In genomic region chr2:64839844-64840243, GRCh38 we compare ENCODE assay signal across 9 cellular contexts.
DNase-seq lines count a peak whose midpoint lies in the region; ATAC-seq and TF ChIP-seq lines count a peak whose summit lies in the region.
"Had no signal": no experiment of that assay in that cellular context is flagged by ENCODE, and none has a peak within 500 bp of the region (broad histone marks: within the 10 kb centered on the region; RNA-seq: fewer than 3 reads in every experiment).

No MANE protein-coding gene starts in this region.

- H2AFZ ChIP-seq in PC-9 = no peak overlapping the region

- H3K4me1 Mint-ChIP-seq in activated T-cell treated with anti-CD3 and anti-CD28 coated beads, Interleukin-2, amount 50 U/mL, for 72 hours (ENCODE audit: low read depth) = peaks cover 18% of the 10 kb centered on the region
- no peaks in the 10 kb centered on the region for H3K4me1 Mint-ChIP-seq in natural killer cell treated with Interleukin-12 subunit alpha and Interleukin-12 subunit beta and Interleukin-15 and Interleukin-18, amount 100 ng/mL, for 72 hours (ENCODE audit: low read depth in 2 of 2)

- BruUV-seq in PC-9 (replicated peaks; lab: Mats Ljungman, UMichigan) = no TSS peak

- no peaks in the 10 kb centered on the region for H3K9me3 ChIP-seq in PC-9 (ENCODE audit: insufficient read depth, low read depth)

- no peaks in the 10 kb centered on the region for H4K20me1 ChIP-seq in PC-9 (ENCODE audit: insufficient read depth)

- TF ChIP-seq CTCF in PC-9 (conservative IDR thresholded peaks at IDR 0.05) = no peak

- H3F3A ChIP-seq in PC-9 (ENCODE audit: insufficient read depth, low read depth) = peaks cover 65% of the 10 kb centered on the region

- peak; percentile 49 to 60 for ATAC-seq in activated T-cell treated with anti-CD3 and anti-CD28 coated beads, Interleukin-2, amount 50 U/mL, for 72 hours (replicated peaks in 1 of 2)
- peak; percentile 87 for ATAC-seq in HG02884 (IDR thresholded peaks at IDR 0.05; ENCODE audit: unreplicated experiment)
- peak; percentile 55 to 57 for ATAC-seq in natural killer cell treated with Interleukin-12 subunit alpha and Interleukin-12 subunit beta and Interleukin-15 and Interleukin-18, amount 100 ng/mL, for 72 hours
- no peak for ATAC-seq in SK-N-SH treated with all-trans-retinoic acid at 6 μM for 48 hours

- CTCF ChIA-PET in PC-9 (lab: Charles Lee) = interaction anchor here (0.7 kb wide), 1 partner anchor 185 kb away, joined by 3 read pairs; no protein-coding TSS in a partner anchor

- H3K27ac ChIP-seq in PC-9 = peak overlapping the region; percentile 87

- no peak overlapping the region for H3K27ac Mint-ChIP-seq in activated T-cell treated with anti-CD3 and anti-CD28 coated beads, Interleukin-2, amount 50 U/mL, for 72 hours
- no peak overlapping the region for H3K27ac Mint-ChIP-seq in natural killer cell treated with Interleukin-12 subunit alpha and Interleukin-12 subunit beta and Interleukin-15 and Interleukin-18, amount 100 ng/mL, for 72 hours

- peak overlapping the region; percentile 46 for H3K4me2 ChIP-seq in PC-9

- no peaks in the 10 kb centered on the region for H3K36me3 Mint-ChIP-seq in activated T-cell treated with anti-CD3 and anti-CD28 coated beads, Interleukin-2, amount 50 U/mL, for 72 hours (ENCODE audit: insufficient read depth in 2 of 2)
- H3K36me3 Mint-ChIP-seq in natural killer cell treated with Interleukin-12 subunit alpha and Interleukin-12 subunit beta and Interleukin-15 and Interleukin-18, amount 100 ng/mL, for 72 hours = no peaks in the 10 kb centered on the region
- H3K36me3 Mint-ChIP-seq: CD4-positive, alpha-beta memory T cell had no signal

- POLR2A ChIA-PET in PC-9 (lab: Charles Lee; ENCODE audit: unreplicated experiment) = interaction anchor here (0.6 kb wide), 1 partner anchor 73 kb away, joined by 6 read pairs; no protein-coding TSS in a partner anchor

- H3K27me3 Mint-ChIP-seq in activated T-cell treated with anti-CD3 and anti-CD28 coated beads, Interleukin-2, amount 50 U/mL, for 72 hours (ENCODE audit: low read depth) = peaks cover 7% of the 10 kb centered on the region
- H3K27me3 Mint-ChIP-seq in natural killer cell treated with Interleukin-12 subunit alpha and Interleukin-12 subunit beta and Interleukin-15 and Interleukin-18, amount 100 ng/mL, for 72 hours = peaks cover 0 to 7% of the 10 kb centered on the region in 2 donors
- H3K27me3 Mint-ChIP-seq: CD4-positive, alpha-beta memory T cell had no signal

- H3K4me3 ChIP-seq in PC-9 = no peak overlapping the region

- intact Hi-C loops in PC-9 (cut with micrococcal nuclease; ENCODE audit: unreplicated experiment) = loop anchor here (2.0 to 10.0 kb wide), 3 partner anchors 19 to 565 kb away; no protein-coding TSS in a partner anchor

- no peaks in the 10 kb centered on the region for H3K79me2 ChIP-seq in PC-9 (ENCODE audit: low read depth)

- H3K4me1 ChIP-seq in PC-9 (replicated peaks; ENCODE audit: insufficient read depth) = peaks cover 59% of the 10 kb centered on the region

- DNase-seq in activated T-cell treated with anti-CD3 and anti-CD28 coated beads, Interleukin-2, amount 50 U/mL, for 72 hours = no peak
- DNase-seq in activated T-cell treated with anti-CD3 and anti-CD28 coated beads, Interleukin-2, amount 50 U/mL, for 1 hour = no peak
- DNase-seq in PC-9 (no peak), KG1 (lab: John Stamatoyannopoulos, UW) (no peak)
- DNase-seq in natural killer cell treated with Interleukin-12 subunit alpha and Interleukin-12 subunit beta and Interleukin-15 and Interleukin-18, amount 100 ng/mL, for 72 hours (ENCODE audit: low spot score) = no peak
- DNase-seq in activated CD4-positive, alpha-beta T cell treated with anti-CD3 and anti-CD28 coated beads, Interleukin-2, amount 50 U/mL, for 1 hour = no peak

- H3K9me2 ChIP-seq in PC-9 (ENCODE audit: insufficient read depth) = no peaks in the 10 kb centered on the region

- H3K27me3 ChIP-seq in PC-9 (ENCODE audit: insufficient read depth, low read depth) = no peaks in the 10 kb centered on the region

- H3K9me3 Mint-ChIP-seq in activated T-cell treated with anti-CD3 and anti-CD28 coated beads, Interleukin-2, amount 50 U/mL, for 72 hours = no peaks in the 10 kb centered on the region
- H3K9me3 Mint-ChIP-seq in natural killer cell treated with Interleukin-12 subunit alpha and Interleukin-12 subunit beta and Interleukin-15 and Interleukin-18, amount 100 ng/mL, for 72 hours = no peaks in the 10 kb centered on the region
- H3K9me3 Mint-ChIP-seq: CD4-positive, alpha-beta memory T cell had no signal

- H3K4me3 Mint-ChIP-seq in activated T-cell treated with anti-CD3 and anti-CD28 coated beads, Interleukin-2, amount 50 U/mL, for 72 hours = no peak overlapping the region
- no peak overlapping the region for H3K4me3 Mint-ChIP-seq in natural killer cell treated with Interleukin-12 subunit alpha and Interleukin-12 subunit beta and Interleukin-15 and Interleukin-18, amount 100 ng/mL, for 72 hours
- H3K4me3 Mint-ChIP-seq: CD4-positive, alpha-beta memory T cell had no signal

- H3K36me3 ChIP-seq in PC-9 (ENCODE audit: low read depth) = no peaks in the 10 kb centered on the region

TF ChIP-seq in SK-N-SH treated with all-trans-retinoic acid at 6 μM for 48 hours, 23 proteins besides CTCF, POLR2A, EP300 and RAD21:
- TF ChIP-seq ZNF565 (CRISPR knock-in tag; conservative IDR thresholded peaks at IDR 0.05; ENCODE audit: low read depth) (no peak), TOX (CRISPR knock-in tag; IDR thresholded peaks at IDR 0.05; ENCODE audit: borderline replicate concordance) (no peak), CSDC2 (CRISPR knock-in tag; IDR thresholded peaks at IDR 0.05) (no peak), ARNTL (CRISPR knock-in tag; IDR thresholded peaks at IDR 0.05; ENCODE audit: borderline replicate concordance, low read depth) (no peak), ZNF70 (CRISPR knock-in tag; IDR thresholded peaks at IDR 0.05) (no peak)
- TF ChIP-seq, protein P1, sequence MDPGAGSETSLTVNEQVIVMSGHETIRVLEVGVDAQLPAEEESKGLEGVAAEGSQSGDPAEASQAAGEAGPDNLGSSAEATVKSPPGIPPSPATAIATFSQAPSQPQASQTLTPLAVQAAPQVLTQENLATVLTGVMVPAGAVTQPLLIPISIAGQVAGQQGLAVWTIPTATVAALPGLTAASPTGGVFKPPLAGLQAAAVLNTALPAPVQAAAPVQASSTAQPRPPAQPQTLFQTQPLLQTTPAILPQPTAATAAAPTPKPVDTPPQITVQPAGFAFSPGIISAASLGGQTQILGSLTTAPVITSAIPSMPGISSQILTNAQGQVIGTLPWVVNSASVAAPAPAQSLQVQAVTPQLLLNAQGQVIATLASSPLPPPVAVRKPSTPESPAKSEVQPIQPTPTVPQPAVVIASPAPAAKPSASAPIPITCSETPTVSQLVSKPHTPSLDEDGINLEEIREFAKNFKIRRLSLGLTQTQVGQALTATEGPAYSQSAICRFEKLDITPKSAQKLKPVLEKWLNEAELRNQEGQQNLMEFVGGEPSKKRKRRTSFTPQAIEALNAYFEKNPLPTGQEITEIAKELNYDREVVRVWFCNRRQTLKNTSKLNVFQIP (CRISPR knock-in tag; IDR thresholded peaks at IDR 0.05; ENCODE audit: borderline replicate concordance, low read depth) = no peak
- TF ChIP-seq, protein P2, sequence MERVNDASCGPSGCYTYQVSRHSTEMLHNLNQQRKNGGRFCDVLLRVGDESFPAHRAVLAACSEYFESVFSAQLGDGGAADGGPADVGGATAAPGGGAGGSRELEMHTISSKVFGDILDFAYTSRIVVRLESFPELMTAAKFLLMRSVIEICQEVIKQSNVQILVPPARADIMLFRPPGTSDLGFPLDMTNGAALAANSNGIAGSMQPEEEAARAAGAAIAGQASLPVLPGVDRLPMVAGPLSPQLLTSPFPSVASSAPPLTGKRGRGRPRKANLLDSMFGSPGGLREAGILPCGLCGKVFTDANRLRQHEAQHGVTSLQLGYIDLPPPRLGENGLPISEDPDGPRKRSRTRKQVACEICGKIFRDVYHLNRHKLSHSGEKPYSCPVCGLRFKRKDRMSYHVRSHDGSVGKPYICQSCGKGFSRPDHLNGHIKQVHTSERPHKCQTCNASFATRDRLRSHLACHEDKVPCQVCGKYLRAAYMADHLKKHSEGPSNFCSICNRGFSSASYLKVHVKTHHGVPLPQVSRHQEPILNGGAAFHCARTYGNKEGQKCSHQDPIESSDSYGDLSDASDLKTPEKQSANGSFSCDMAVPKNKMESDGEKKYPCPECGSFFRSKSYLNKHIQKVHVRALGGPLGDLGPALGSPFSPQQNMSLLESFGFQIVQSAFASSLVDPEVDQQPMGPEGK (CRISPR knock-in tag; IDR thresholded peaks at IDR 0.05; ENCODE audit: borderline replicate concordance) = no peak
